ENCODE assay signal across 13 cellular contexts in genomic region chr2:60857025-60857424, GRCh38.
"Had no signal": no experiment of that assay in that cellular context is flagged by ENCODE, and none has a peak within 500 bp of the region (broad histone marks: within the 10 kb centered on the region; RNA-seq: fewer than 3 reads in every experiment).

No MANE protein-coding gene starts in this region.

- H3K9me3 Mint-ChIP-seq: activated CD4-positive, alpha-beta T cell treated with anti-CD3 and anti-CD28 coated beads, Interleukin-2, amount 10 ng/mL, durations not matched to agents 7 days and 5 days; activated naive CD4-positive, alpha-beta T cell treated with anti-CD3 and anti-CD28 coated beads for 36 hours; type B pancreatic cell had no signal

- H3K4me3 Mint-ChIP-seq: activated CD4-positive, alpha-beta T cell treated with anti-CD3 and anti-CD28 coated beads, Interleukin-2, amount 10 ng/mL, durations not matched to agents 7 days and 5 days; activated naive CD4-positive, alpha-beta T cell treated with anti-CD3 and anti-CD28 coated beads for 36 hours; naive thymus-derived CD8-positive, alpha-beta T cell; type B pancreatic cell had no signal

- H3K4me1 Mint-ChIP-seq: activated CD4-positive, alpha-beta T cell treated with anti-CD3 and anti-CD28 coated beads, Interleukin-2, amount 10 ng/mL, durations not matched to agents 7 days and 5 days had no signal

- DNase-seq: activated CD4-positive, alpha-beta T cell treated with anti-CD3 and anti-CD28 coated beads, Interleukin-2, amount 10 ng/mL, durations not matched to agents 7 days and 5 days; activated naive CD4-positive, alpha-beta T cell treated with anti-CD3 and anti-CD28 coated beads for 36 hours; activated T-cell treated with anti-CD3 and anti-CD28 coated beads for 4 hours; heart right ventricle; left colon; naive thymus-derived CD8-positive, alpha-beta T cell; posterior cingulate gyrus; retina; stimulated activated CD4-positive, alpha-beta T cell treated with anti-CD3 and anti-CD28 coated beads, Interleukin-2, amount 100 ng/mL, for 48 hours; stimulated activated naive CD8-positive, alpha-beta T cell treated with anti-CD3 and anti-CD28 coated beads, Interleukin-15, Interleukin-2, amounts not matched to agents 100 U/mL and 50 U/mL, for 24 hours; T-helper 2 cell had no signal

- ATAC-seq: gastroesophageal sphincter; naive thymus-derived CD8-positive, alpha-beta T cell; stimulated activated naive CD8-positive, alpha-beta T cell treated with anti-CD3 and anti-CD28 coated beads, Interleukin-15, Interleukin-2, amounts not matched to agents 100 U/mL and 50 U/mL, for 24 hours had no signal

- H3K36me3 Mint-ChIP-seq: naive thymus-derived CD8-positive, alpha-beta T cell; type B pancreatic cell had no signal

- H3K27ac Mint-ChIP-seq: activated CD4-positive, alpha-beta T cell treated with anti-CD3 and anti-CD28 coated beads, Interleukin-2, amount 10 ng/mL, durations not matched to agents 7 days and 5 days; activated naive CD4-positive, alpha-beta T cell treated with anti-CD3 and anti-CD28 coated beads for 36 hours; type B pancreatic cell had no signal
